In genomic region chr17:76007850-76008165, GRCh38 we compare ENCODE assay signal across 37 cellular contexts. TPM values are rescaled to one million over a fixed set of nuclear protein-coding genes. Genes with fewer than 3 reads are reported as not detected.
"Had no signal": no experiment of that assay in that cellular context is flagged by ENCODE, and none has a peak within 500 bp of the region (broad histone marks: within the 10 kb centered on the region; RNA-seq: fewer than 3 reads in every experiment).

No MANE protein-coding gene starts in this region.

- H3K4me3 ChIP-seq: adrenal gland, ascending aorta, cardiac muscle cell had no signal

- H3K27me3 Mint-ChIP-seq: activated B cell treated with CpG ODN at 0.5 μM for 24 hours; activated CD4-positive, alpha-beta memory T cell treated with anti-CD3 and anti-CD28 coated beads for 36 hours; activated CD4-positive, alpha-beta T cell treated with anti-CD3 and anti-CD28 coated beads, Interleukin-2, amount 10 ng/mL, durations not matched to agents 24 days and 14 days; activated CD8-positive, alpha-beta T cell treated with anti-CD3 and anti-CD28 coated beads for 36 hours; activated naive CD8-positive, alpha-beta T cell treated with anti-CD3 and anti-CD28 coated beads for 36 hours; activated T-helper 17 cell treated with anti-CD3 and anti-CD28 coated beads, Interleukin-2, amount 50 U/mL, for 72 hours; brain; central memory CD8-positive, alpha-beta T cell had no signal

- H3K27me3 ChIP-seq: adrenal gland, ascending aorta, cardiac muscle cell had no signal

- DNase-seq: activated B cell treated with CpG ODN at 0.5 μM for 24 hours; activated CD4-positive, alpha-beta memory T cell treated with anti-CD3 and anti-CD28 coated beads for 36 hours; activated CD4-positive, alpha-beta T cell treated with anti-CD3 and anti-CD28 coated beads for 4 hours; activated CD4-positive, alpha-beta T cell treated with anti-CD3 and anti-CD28 coated beads, Interleukin-2, amount 10 ng/mL, durations not matched to agents 24 days and 14 days; activated CD4-positive, alpha-beta T cell treated with anti-CD3 and anti-CD28 coated beads, Interleukin-2, amount 50 U/mL, for 1 hour; activated CD4-positive, alpha-beta T cell treated with anti-CD3 and anti-CD28 coated beads, Interleukin-2, amount 50 U/mL, for 4 hours; activated CD4-positive, CD25-positive, alpha-beta regulatory T cell treated with anti-CD3 and anti-CD28 coated beads, Interleukin-2, amount 50 U/mL, for 72 hours; activated CD8-positive, alpha-beta memory T cell treated with anti-CD3 and anti-CD28 coated beads, Interleukin-2, amount 50 U/mL, for 4 hours; activated CD8-positive, alpha-beta T cell treated with anti-CD3 and anti-CD28 coated beads for 36 hours; activated effector memory CD4-positive, alpha-beta T cell treated with anti-CD3 and anti-CD28 coated beads, Interleukin-2, amount 50 U/mL, for 16 hours; activated gamma-delta T cell treated with Interleukin-2 at 50 U/mL for 16 hours; activated naive CD4-positive, alpha-beta T cell; activated naive CD4-positive, alpha-beta T cell treated with anti-CD3 and anti-CD28 coated beads for 36 hours; activated naive CD4-positive, alpha-beta T cell treated with anti-CD3 and anti-CD28 coated beads, Interleukin-2, amount 50 U/mL, for 16 hours; activated naive CD8-positive, alpha-beta T cell treated with anti-CD3 and anti-CD28 coated beads for 36 hours; activated T-cell treated with anti-CD3 and anti-CD28 coated beads for 4 hours; activated T-cell treated with anti-CD3 and anti-CD28 coated beads, Interleukin-2, amount 50 U/mL, for 1 hour; activated T-cell treated with anti-CD3 and anti-CD28 coated beads, Interleukin-2, amount 50 U/mL, for 4 hours; activated T-cell treated with anti-CD3 and anti-CD28 coated beads, Interleukin-2, amount 50 U/mL, for 72 hours; adrenal gland; amniotic stem cell; anterior cingulate cortex; caudate nucleus; cerebellar nuclear complex; T-helper 1 cell; T-helper 2 cell; T-helper 9 cell had no signal

- H3K27ac Mint-ChIP-seq: activated B cell treated with CpG ODN at 0.5 μM for 24 hours; activated CD4-positive, alpha-beta memory T cell treated with anti-CD3 and anti-CD28 coated beads for 36 hours; activated CD4-positive, alpha-beta T cell treated with anti-CD3 and anti-CD28 coated beads, Interleukin-2, amount 10 ng/mL, durations not matched to agents 24 days and 14 days; activated CD8-positive, alpha-beta T cell treated with anti-CD3 and anti-CD28 coated beads for 36 hours; activated naive CD4-positive, alpha-beta T cell treated with anti-CD3 and anti-CD28 coated beads for 36 hours; activated naive CD4-positive, alpha-beta T cell treated with anti-CD3 and anti-CD28 coated beads, Interleukin-2, amount 50 U/mL, for 72 hours; activated naive CD8-positive, alpha-beta T cell treated with anti-CD3 and anti-CD28 coated beads for 36 hours; activated T-cell treated with anti-CD3 and anti-CD28 coated beads, Interleukin-2, amount 50 U/mL, for 72 hours; activated T-helper 1 cell treated with anti-CD3 and anti-CD28 coated beads, Interleukin-12 subunit alpha, Interleukin-12 subunit beta, Interleukin-2, Interleukin-4 antibody, amounts not matched to agents 30 ng/mL and 10 ng/mL and 1 ng/mL, durations not matched to agents 14 hours and 24 hours and 36 hours; activated T-helper 17 cell treated with anti-CD3 and anti-CD28 coated beads, Interleukin-2, amount 50 U/mL, for 72 hours; brain; T-helper 1 cell treated with Interleukin-12 subunit alpha and Interleukin-12 subunit beta and Interleukin-4 antibody, amounts not matched to agents 30 μg/mL and 1 μg/mL, for 36 hours; T-helper 2 cell treated with Interferon-gamma antibody and Interleukin-4, amounts not matched to agents 5 μg/mL and 100 μg/mL, for 36 hours had no signal

- H3K4me3 Mint-ChIP-seq: activated B cell treated with CpG ODN at 0.5 μM for 24 hours; activated CD4-positive, alpha-beta memory T cell treated with anti-CD3 and anti-CD28 coated beads for 36 hours; activated CD4-positive, alpha-beta T cell treated with anti-CD3 and anti-CD28 coated beads, Interleukin-2, amount 10 ng/mL, durations not matched to agents 24 days and 14 days; activated CD8-positive, alpha-beta T cell treated with anti-CD3 and anti-CD28 coated beads for 36 hours; activated naive CD4-positive, alpha-beta T cell treated with anti-CD3 and anti-CD28 coated beads for 36 hours; activated naive CD8-positive, alpha-beta T cell treated with anti-CD3 and anti-CD28 coated beads for 36 hours; activated T-cell treated with anti-CD3 and anti-CD28 coated beads, Interleukin-2, amount 50 U/mL, for 4 hours; activated T-cell treated with anti-CD3 and anti-CD28 coated beads, Interleukin-2, amount 50 U/mL, for 72 hours; activated T-helper 1 cell treated with anti-CD3 and anti-CD28 coated beads, Interleukin-12 subunit alpha, Interleukin-12 subunit beta, Interleukin-2, Interleukin-4 antibody, amounts not matched to agents 30 ng/mL and 10 ng/mL and 1 ng/mL, durations not matched to agents 14 hours and 24 hours and 36 hours; activated T-helper 17 cell treated with anti-CD3 and anti-CD28 coated beads, Interleukin-2, amount 50 U/mL, for 72 hours; brain; central memory CD8-positive, alpha-beta T cell; T-helper 1 cell treated with Interleukin-12 subunit alpha and Interleukin-12 subunit beta and Interleukin-4 antibody, amounts not matched to agents 30 μg/mL and 1 μg/mL, for 36 hours; T-helper 2 cell treated with Interferon-gamma antibody and Interleukin-4, amounts not matched to agents 5 μg/mL and 100 μg/mL, for 36 hours had no signal

- H3K9me3 ChIP-seq: adrenal gland, ascending aorta had no signal

- H3K36me3 ChIP-seq: adrenal gland, ascending aorta, cardiac muscle cell had no signal

- H3K4me1 Mint-ChIP-seq: activated B cell treated with CpG ODN at 0.5 μM for 24 hours; activated naive CD8-positive, alpha-beta T cell treated with anti-CD3 and anti-CD28 coated beads for 36 hours; central memory CD8-positive, alpha-beta T cell had no signal

- ATAC-seq: activated CD8-positive, alpha-beta T cell treated with anti-CD3 and anti-CD28 coated beads for 36 hours; activated naive CD4-positive, alpha-beta T cell treated with anti-CD3 and anti-CD28 coated beads, Interleukin-2, amount 50 U/mL, for 72 hours; activated T-cell treated with anti-CD3 and anti-CD28 coated beads, Interleukin-2, amount 50 U/mL, for 4 hours; activated T-cell treated with anti-CD3 and anti-CD28 coated beads, Interleukin-2, amount 50 U/mL, for 72 hours; activated T-helper 17 cell treated with anti-CD3 and anti-CD28 coated beads, Interleukin-2, amount 50 U/mL, for 72 hours had no signal

- H3K9me3 Mint-ChIP-seq: activated B cell treated with CpG ODN at 0.5 μM for 24 hours; activated CD4-positive, alpha-beta memory T cell treated with anti-CD3 and anti-CD28 coated beads for 36 hours; activated CD4-positive, alpha-beta T cell treated with anti-CD3 and anti-CD28 coated beads, Interleukin-2, amount 10 ng/mL, durations not matched to agents 24 days and 14 days; activated CD8-positive, alpha-beta T cell treated with anti-CD3 and anti-CD28 coated beads for 36 hours; activated naive CD4-positive, alpha-beta T cell treated with anti-CD3 and anti-CD28 coated beads for 36 hours; activated naive CD4-positive, alpha-beta T cell treated with anti-CD3 and anti-CD28 coated beads, Interleukin-2, amount 50 U/mL, for 72 hours; activated naive CD8-positive, alpha-beta T cell treated with anti-CD3 and anti-CD28 coated beads for 36 hours; activated T-cell treated with anti-CD3 and anti-CD28 coated beads, Interleukin-2, amount 50 U/mL, for 4 hours; activated T-cell treated with anti-CD3 and anti-CD28 coated beads, Interleukin-2, amount 50 U/mL, for 72 hours; activated T-helper 1 cell treated with anti-CD3 and anti-CD28 coated beads, Interleukin-12 subunit alpha, Interleukin-12 subunit beta, Interleukin-2, Interleukin-4 antibody, amounts not matched to agents 30 ng/mL and 10 ng/mL and 1 ng/mL, durations not matched to agents 14 hours and 24 hours and 36 hours; activated T-helper 17 cell treated with anti-CD3 and anti-CD28 coated beads, Interleukin-2, amount 50 U/mL, for 72 hours; central memory CD8-positive, alpha-beta T cell; T-helper 1 cell treated with Interleukin-12 subunit alpha and Interleukin-12 subunit beta and Interleukin-4 antibody, amounts not matched to agents 30 μg/mL and 1 μg/mL, for 36 hours; T-helper 2 cell treated with Interferon-gamma antibody and Interleukin-4, amounts not matched to agents 5 μg/mL and 100 μg/mL, for 36 hours had no signal

- H3K36me3 Mint-ChIP-seq: activated CD4-positive, alpha-beta memory T cell treated with anti-CD3 and anti-CD28 coated beads for 36 hours; activated naive CD4-positive, alpha-beta T cell treated with anti-CD3 and anti-CD28 coated beads, Interleukin-2, amount 50 U/mL, for 72 hours; brain had no signal

- H3K27ac ChIP-seq: adrenal gland, ascending aorta, cardiac muscle cell, VCaP had no signal

- H3K4me1 ChIP-seq: ascending aorta had no signal

RNA-seq across cellular contexts. Expression of gene EVPL, which starts 19.3 kb away (rescaled TPM):
- total RNA-seq: activated B cell treated with CpG ODN at 0.5 μM for 24 hours, ascending aorta had no signal
